Comparison of ENCODE assay signal across 8 cellular contexts in genomic region chr1:201114245-201115131, GRCh38. TPM values are rescaled to one million over a fixed set of nuclear protein-coding genes. Genes with fewer than 3 reads are reported as not detected.
DNase-seq lines count a peak whose midpoint lies in the region; ATAC-seq, FAIRE-seq and TF ChIP-seq lines count a peak whose summit lies in the region.

No MANE protein-coding gene starts in this region.

- H3K9ac ChIP-seq in HepG2 (ENCODE audit: insufficient read depth, low read depth, low read length): no peak overlapping the region

- no peaks in the 10 kb centered on the region for H4K20me1 ChIP-seq in HepG2 (ENCODE audit: insufficient read depth, low read length)

- TF ChIP-seq RAD21 in HepG2 (CRISPR knock-in tag; IDR thresholded peaks at IDR 0.05): peak; percentile 90

- CTCF ChIA-PET in HepG2 (lab: Yijun Ruan, JAX; ENCODE audit: low intra/inter-chr PET ratio, low total read pairs): interaction anchor here (1.8 kb wide), 1 partner anchor 28 kb away, joined by 24 read pairs; no protein-coding TSS in a partner anchor

- peaks cover 0 to 21% of the 10 kb centered on the region in 2 experiments; a peak in 3 of 5 replicates for H3K27me3 ChIP-seq in HepG2 (ENCODE audit: control insufficient read depth in 1 of 2, insufficient read depth in 2 of 2, low read length in 2 of 2)

- peak; percentile 87 for ATAC-seq in HG03442 (IDR thresholded peaks at IDR 0.05; ENCODE audit: unreplicated experiment)
- peak; percentile 97 for ATAC-seq in HepG2

- peak; percentile 70 for FAIRE-seq in HepG2 (lab: Jason Lieb, UNC)

- H3K36me3 ChIP-seq in HepG2 (replicated peaks in 1 of 2; ENCODE audit: control insufficient read depth in 1 of 2, insufficient read depth in 2 of 2, low read length in 2 of 2): no peaks in the 10 kb centered on the region

- H3K4me1 ChIP-seq in HepG2 (ENCODE audit: insufficient read depth, low read length): no peaks in the 10 kb centered on the region

- H3K79me2 ChIP-seq in HepG2 (ENCODE audit: insufficient read depth, low read length): no peaks in the 10 kb centered on the region

- H3K9me3 ChIP-seq in HepG2 (ENCODE audit: low read length): no peaks in the 10 kb centered on the region

- peak; percentile 96 for DNase-seq in AG20443 (ENCODE audit: low spot score)
- DNase-seq in GM19238 (ENCODE audit: insufficient read length, low spot score): peak; percentile 81
- DNase-seq in NCI-H524 treated with DMSO at 0.1 percent for 48 hours (lab: John Stamatoyannopoulos, UW): peak; percentile 51
- peak; percentile 68 for DNase-seq in activated CD4-positive, alpha-beta T cell treated with anti-CD3 and anti-CD28 coated beads, Interleukin-2, amount 50 U/mL, for 1 hour
- peak; percentile 92 for DNase-seq in dermis blood vessel endothelial cell
- DNase-seq in HepG2 (ENCODE audit: low spot score): peak; percentile 70
- peak; percentile 54 for DNase-seq in stimulated activated CD4-positive, alpha-beta T cell treated with anti-CD3 and anti-CD28 coated beads, Interleukin-2, amount 100 ng/mL, for 4 hours (ENCODE audit: low read depth)

- no peak for TF ChIP-seq POLR2A in HepG2 (IDR thresholded peaks at IDR 0.05; ENCODE audit: insufficient read depth in 1 of 2, low read depth in 2 of 2, low read length in 2 of 2)

- H3K4me3 ChIP-seq in HepG2 (replicated peaks in 1 of 3; ENCODE audit: insufficient read depth in 1 of 3, low read depth in 2 of 3, low read length in 3 of 3): peak overlapping the region in 2 of 3 experiments; percentile 48 to 74; a peak in 4 of 6 replicates

- TF ChIP-seq CTCF in HepG2 (CRISPR knock-in tag; IDR thresholded peaks at IDR 0.05): peak; percentile 95

- TF ChIP-seq EP300 in HepG2 (IDR thresholded peaks at IDR 0.05; ENCODE audit: low read depth in 2 of 2, low read length in 2 of 2): no peak
- TF ChIP-seq EP300 in HepG2 (CRISPR knock-in tag; IDR thresholded peaks at IDR 0.05; ENCODE audit: borderline replicate concordance): no peak

- 79% methylated on average over 40 of the region's 88 CpGs for WGBS in HepG2 (ENCODE audit: low lambda C conversion rate)

- no TSS peak for BruUV-seq in HepG2 (replicated peaks; lab: Mats Ljungman, UMichigan)

- POLR2A ChIA-PET in HepG2 (lab: Yijun Ruan, JAX): no interaction called here

- H2AFZ ChIP-seq in HepG2 (ENCODE audit: low read length): no peak overlapping the region

- in situ Hi-C loops in HepG2 (cut with HindIII; ENCODE audit: extremely low pct_ligation_motif_present, low pct_unique_long_range_greater_than_20kb): loop anchor here (10.0 kb wide), 1 partner anchor 140 kb away; no protein-coding TSS in a partner anchor

- no peak overlapping the region for H3K27ac ChIP-seq in HepG2 (ENCODE audit: extremely low read length, insufficient read depth, low read length)

- peak overlapping the region; percentile 94 for H3K4me2 ChIP-seq in HepG2 (ENCODE audit: low read depth, low read length)

- intact Hi-C loops in HepG2 (cut with micrococcal nuclease; ENCODE audit: unreplicated experiment): loop anchor here (1.0 to 10.0 kb wide), 5 partner anchors 28 to 557 kb away; partner anchors contain the start of gene INAVA

TF ChIP-seq in HepG2, 621 proteins besides CTCF, POLR2A, EP300 and RAD21 (continues in another document):
- TF ChIP-seq ZNF24 (IDR thresholded peaks at IDR 0.05): no peak
- TF ChIP-seq NR2F1 (CRISPR knock-in tag; IDR thresholded peaks at IDR 0.05): no peak
- TF ChIP-seq MLX (CRISPR knock-in tag; IDR thresholded peaks at IDR 0.05): no peak

RNA-seq across cellular contexts. Expression of gene CACNA1S, which starts 2.3 kb away (rescaled TPM):
- not detected in 2 replicates for total RNA-seq in dermis blood vessel endothelial cell
- total RNA-seq in HepG2 (2016; rRNA removed; fragmentation: Illumina TruSeq; extraction: Trizol): not detected in 2 replicates
- not detected in 2 replicates for total RNA-seq in HepG2 (2016; cell fraction: cytosol; rRNA removed; fragmentation: Illumina TruSeq; extraction: Trizol; ENCODE audit: low read depth)
- total RNA-seq in HepG2 (2016; cell fraction: insoluble cytoplasmic fraction; rRNA removed; fragmentation: Illumina TruSeq; extraction: Trizol): not detected in 2 replicates
- total RNA-seq in HepG2 (2016; cell fraction: membrane; rRNA removed; fragmentation: Illumina TruSeq; extraction: Trizol): not detected in 2 replicates
- not detected in 2 replicates for total RNA-seq in HepG2 (2016; cell fraction: nucleus; rRNA removed; fragmentation: Illumina TruSeq; extraction: Trizol)
- polyA plus RNA-seq in HepG2 (2011; rRNA removed): not detected in 2 replicates
- polyA plus RNA-seq in HepG2 (2011; cell fraction: cytosol; rRNA removed): not detected in 2 replicates
- not detected in 2 replicates for polyA plus RNA-seq in HepG2 (2011; cell fraction: nucleus; rRNA removed)
- not detected in 2 replicates for polyA plus RNA-seq in HepG2 (2012)
- polyA plus RNA-seq in HepG2 (2016; cell fraction: cytosol; fragmentation: Illumina TruSeq; extraction: Trizol; ENCODE audit: low read depth): not detected in 2 replicates
- not detected in 2 replicates for polyA plus RNA-seq in HepG2 (2016; cell fraction: insoluble cytoplasmic fraction; fragmentation: Illumina TruSeq; extraction: Trizol; ENCODE audit: low read depth)
- not detected in 2 replicates for polyA plus RNA-seq in HepG2 (2016; cell fraction: membrane; fragmentation: Illumina TruSeq; extraction: Trizol; ENCODE audit: low read depth)
- polyA plus RNA-seq in HepG2 (2016; cell fraction: nucleus; fragmentation: Illumina TruSeq; extraction: Trizol; ENCODE audit: insufficient read depth, low read depth): not detected in 2 replicates
- polyA minus RNA-seq in HepG2 (2011; rRNA and poly(A)+ RNA removed; ENCODE audit: low replicate concordance): 0.02 TPM in 1 of 2 replicates, not detected in the other
- not detected in 2 replicates for polyA minus RNA-seq in HepG2 (2011; cell fraction: cytosol; rRNA and poly(A)+ RNA removed)
- not detected in 2 replicates for polyA minus RNA-seq in HepG2 (2011; cell fraction: nucleus; rRNA and poly(A)+ RNA removed)

RNA-seq across cellular contexts. Expression of gene ASCL5, which starts 12.5 kb away (rescaled TPM):
- not detected in 2 replicates for total RNA-seq in dermis blood vessel endothelial cell
- not detected in 2 replicates for total RNA-seq in HepG2 (2016; rRNA removed; fragmentation: Illumina TruSeq; extraction: Trizol)
- total RNA-seq in HepG2 (2016; cell fraction: cytosol; rRNA removed; fragmentation: Illumina TruSeq; extraction: Trizol; ENCODE audit: low read depth): not detected in 2 replicates
- total RNA-seq in HepG2 (2016; cell fraction: insoluble cytoplasmic fraction; rRNA removed; fragmentation: Illumina TruSeq; extraction: Trizol): not detected in 2 replicates
- total RNA-seq in HepG2 (2016; cell fraction: membrane; rRNA removed; fragmentation: Illumina TruSeq; extraction: Trizol): not detected in 2 replicates
- not detected in 2 replicates for total RNA-seq in HepG2 (2016; cell fraction: nucleus; rRNA removed; fragmentation: Illumina TruSeq; extraction: Trizol)
- polyA plus RNA-seq in HepG2 (2011; rRNA removed): not detected in 2 replicates
- not detected in 2 replicates for polyA plus RNA-seq in HepG2 (2011; cell fraction: cytosol; rRNA removed)
- polyA plus RNA-seq in HepG2 (2011; cell fraction: nucleus; rRNA removed): 0.08 and 0.09 TPM in 2 replicates
- not detected in 2 replicates for polyA plus RNA-seq in HepG2 (2012)
- not detected in 2 replicates for polyA plus RNA-seq in HepG2 (2016; cell fraction: cytosol; fragmentation: Illumina TruSeq; extraction: Trizol; ENCODE audit: low read depth)
- not detected in 2 replicates for polyA plus RNA-seq in HepG2 (2016; cell fraction: insoluble cytoplasmic fraction; fragmentation: Illumina TruSeq; extraction: Trizol; ENCODE audit: low read depth)
- not detected in 2 replicates for polyA plus RNA-seq in HepG2 (2016; cell fraction: membrane; fragmentation: Illumina TruSeq; extraction: Trizol; ENCODE audit: low read depth)
- not detected in 2 replicates for polyA plus RNA-seq in HepG2 (2016; cell fraction: nucleus; fragmentation: Illumina TruSeq; extraction: Trizol; ENCODE audit: insufficient read depth, low read depth)
- not detected in 2 replicates for polyA minus RNA-seq in HepG2 (2011; rRNA and poly(A)+ RNA removed; ENCODE audit: low replicate concordance)
- not detected in 2 replicates for polyA minus RNA-seq in HepG2 (2011; cell fraction: cytosol; rRNA and poly(A)+ RNA removed)
- polyA minus RNA-seq in HepG2 (2011; cell fraction: nucleus; rRNA and poly(A)+ RNA removed): not detected in 2 replicates

RNA-seq across cellular contexts. Expression of gene TMEM9, which starts 39.8 kb away (rescaled TPM):
- total RNA-seq in dermis blood vessel endothelial cell: 47.3 and 62.3 TPM in 2 replicates
- 33.6 and 60.9 TPM in 2 replicates for total RNA-seq in HepG2 (2016; rRNA removed; fragmentation: Illumina TruSeq; extraction: Trizol)
- 19.4 and 19.6 TPM in 2 replicates for total RNA-seq in HepG2 (2016; cell fraction: cytosol; rRNA removed; fragmentation: Illumina TruSeq; extraction: Trizol; ENCODE audit: low read depth)
- total RNA-seq in HepG2 (2016; cell fraction: insoluble cytoplasmic fraction; rRNA removed; fragmentation: Illumina TruSeq; extraction: Trizol): 34.2 and 64.9 TPM in 2 replicates
- total RNA-seq in HepG2 (2016; cell fraction: membrane; rRNA removed; fragmentation: Illumina TruSeq; extraction: Trizol): 35.3 and 35.6 TPM in 2 replicates
- total RNA-seq in HepG2 (2016; cell fraction: nucleus; rRNA removed; fragmentation: Illumina TruSeq; extraction: Trizol): 46.5 and 53.8 TPM in 2 replicates
- polyA plus RNA-seq in HepG2 (2011; rRNA removed): 102 and 137 TPM in 2 replicates
- polyA plus RNA-seq in HepG2 (2011; cell fraction: cytosol; rRNA removed): 89.3 and 100 TPM in 2 replicates
- 118 and 132 TPM in 2 replicates for polyA plus RNA-seq in HepG2 (2011; cell fraction: nucleus; rRNA removed)
- polyA plus RNA-seq in HepG2 (2012): 50.9 and 56.1 TPM in 2 replicates
- 20.3 and 20.6 TPM in 2 replicates for polyA plus RNA-seq in HepG2 (2016; cell fraction: cytosol; fragmentation: Illumina TruSeq; extraction: Trizol; ENCODE audit: low read depth)
- 32.1 and 32.2 TPM in 2 replicates for polyA plus RNA-seq in HepG2 (2016; cell fraction: insoluble cytoplasmic fraction; fragmentation: Illumina TruSeq; extraction: Trizol; ENCODE audit: low read depth)
- 27.0 and 30.2 TPM in 2 replicates for polyA plus RNA-seq in HepG2 (2016; cell fraction: membrane; fragmentation: Illumina TruSeq; extraction: Trizol; ENCODE audit: low read depth)
- polyA plus RNA-seq in HepG2 (2016; cell fraction: nucleus; fragmentation: Illumina TruSeq; extraction: Trizol; ENCODE audit: insufficient read depth, low read depth): 79.2 and 83.5 TPM in 2 replicates
- polyA minus RNA-seq in HepG2 (2011; rRNA and poly(A)+ RNA removed; ENCODE audit: low replicate concordance): 239 and 286 TPM in 2 replicates
- 16.9 and 23.5 TPM in 2 replicates for polyA minus RNA-seq in HepG2 (2011; cell fraction: cytosol; rRNA and poly(A)+ RNA removed)
- 14.8 and 15.3 TPM in 2 replicates for polyA minus RNA-seq in HepG2 (2011; cell fraction: nucleus; rRNA and poly(A)+ RNA removed)
